Comparison of ENCODE assay signal across 1 cellular context in the genomic region with DNA sequence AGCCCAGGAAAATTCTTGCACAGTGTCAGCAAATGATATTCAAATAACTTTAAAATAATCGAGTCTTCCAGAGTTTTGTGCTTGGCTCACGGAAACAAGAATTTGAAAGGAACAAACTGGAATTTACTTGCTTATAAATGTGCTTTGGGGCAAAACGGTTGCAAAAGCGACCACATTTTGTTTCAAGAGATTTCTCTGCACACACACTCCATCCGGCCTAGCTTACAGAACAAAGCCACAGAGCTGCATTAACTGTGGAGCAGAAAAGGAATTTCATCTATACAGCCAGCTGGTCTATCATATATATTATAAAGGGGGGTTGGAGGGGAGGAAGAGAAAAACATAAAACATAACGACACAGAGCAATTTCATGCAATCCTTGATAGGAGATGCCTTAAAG.
TF ChIP-seq lines count a peak whose summit lies in the region.

No MANE protein-coding gene starts in this region.

TF ChIP-seq in H1, 55 proteins besides CTCF, POLR2A, EP300 and RAD21 (continued from another document):
- no peak for TF ChIP-seq KDM5A (IDR thresholded peaks at IDR 0.05; ENCODE audit: low read length)
- no peak for TF ChIP-seq SIN3A (conservative IDR thresholded peaks at IDR 0.05 in 1 of 2, IDR thresholded peaks at IDR 0.05 in 1 of 2; ENCODE audit: low read depth in 1 of 2, low read length in 2 of 2)
- no peak for TF ChIP-seq SRF (IDR thresholded peaks at IDR 0.05; ENCODE audit: low read depth, low read length)
- TF ChIP-seq MAFK (IDR thresholded peaks at IDR 0.05; ENCODE audit: low read depth, low read length): no peak
- TF ChIP-seq BACH1 (IDR thresholded peaks at IDR 0.05; ENCODE audit: low read length): no peak
- TF ChIP-seq, protein P1, sequence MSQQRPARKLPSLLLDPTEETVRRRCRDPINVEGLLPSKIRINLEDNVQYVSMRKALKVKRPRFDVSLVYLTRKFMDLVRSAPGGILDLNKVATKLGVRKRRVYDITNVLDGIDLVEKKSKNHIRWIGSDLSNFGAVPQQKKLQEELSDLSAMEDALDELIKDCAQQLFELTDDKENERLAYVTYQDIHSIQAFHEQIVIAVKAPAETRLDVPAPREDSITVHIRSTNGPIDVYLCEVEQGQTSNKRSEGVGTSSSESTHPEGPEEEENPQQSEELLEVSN (IDR thresholded peaks at IDR 0.05): no peak
- no peak for TF ChIP-seq JUND (IDR thresholded peaks at IDR 0.05; ENCODE audit: low read length)
